8 cellular contexts compared by ENCODE assay signal in the genomic region with DNA sequence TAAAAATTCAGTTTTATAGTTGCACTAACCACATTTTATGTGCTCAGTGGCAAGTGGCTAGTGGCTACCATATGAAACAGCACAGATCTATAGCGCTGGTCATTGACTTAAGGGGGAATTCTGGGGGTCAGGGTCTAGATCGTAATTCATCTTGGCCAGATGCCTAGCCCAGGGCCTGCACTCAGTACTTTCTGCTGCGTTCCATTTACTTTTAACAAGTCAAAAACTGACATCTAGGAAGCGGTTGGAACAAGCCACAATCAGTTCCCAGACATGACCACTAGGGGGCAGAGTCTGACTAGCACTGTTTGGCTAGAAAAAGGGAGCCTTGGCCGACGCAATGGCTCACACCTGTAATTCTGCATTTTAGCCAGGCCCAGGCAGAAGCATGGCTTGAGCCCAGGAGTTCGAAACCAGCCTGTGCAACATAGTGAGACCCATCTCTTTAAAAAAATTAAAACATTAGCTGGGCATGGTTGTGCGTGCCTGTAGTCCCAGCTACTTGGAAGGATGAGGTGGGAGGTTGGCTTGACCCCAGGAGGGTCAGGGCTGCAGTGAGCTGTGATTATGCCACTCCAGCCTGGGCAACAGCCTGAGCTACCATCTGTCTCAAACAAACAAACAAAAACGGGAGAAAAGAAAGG. TPM values are rescaled to one million over a fixed set of nuclear protein-coding genes. Genes with fewer than 3 reads are reported as not detected.
DNase-seq lines count a peak whose midpoint lies in the region; ATAC-seq and TF ChIP-seq lines count a peak whose summit lies in the region.

No MANE protein-coding gene starts in this region.

- POLR2A ChIA-PET in CD4-positive, alpha-beta T cell (lab: Charles Lee), result interaction anchor here (0.7 to 1.6 kb wide), 7 partner anchors 9 to 104 kb away, joined by 3 to 7 read pairs (median 4); a partner anchor contains a TSS
- POLR2A ChIA-PET in PC-3 (lab: Charles Lee; ENCODE audit: unreplicated experiment), result no interaction called here

- no peak overlapping the region for H3K4me3 ChIP-seq in PC-3 (ENCODE audit: low read length)

- H3K27me3 ChIP-seq in CD4-positive, alpha-beta T cell (ENCODE audit: control insufficient read depth, insufficient read depth, low read length), result no peaks in the 10 kb centered on the region
- no peaks in the 10 kb centered on the region for H3K27me3 ChIP-seq in PC-3 (ENCODE audit: low read length)

- peaks cover 7% of the 10 kb centered on the region for H3K4me1 Mint-ChIP-seq in CD4-positive, alpha-beta T cell (ENCODE audit: low read depth)
- peaks cover 40% of the 10 kb centered on the region for H3K4me1 Mint-ChIP-seq in nephron progenitor cell
- peaks cover 6% of the 10 kb centered on the region for H3K4me1 Mint-ChIP-seq in stimulated activated naive CD8-positive, alpha-beta T cell treated with anti-CD3 and anti-CD28 coated beads, Interleukin-15, amount 100 ng/mL, for 72 hours

- H3K79me2 ChIP-seq in PC-3 (ENCODE audit: low read length), result no peaks in the 10 kb centered on the region

- H3K9me3 Mint-ChIP-seq in CD4-positive, alpha-beta T cell, result no peaks in the 10 kb centered on the region
- H3K9me3 Mint-ChIP-seq in nephron progenitor cell, result peaks cover 5% of the 10 kb centered on the region
- H3K9me3 Mint-ChIP-seq in stimulated activated naive CD8-positive, alpha-beta T cell treated with anti-CD3 and anti-CD28 coated beads, Interleukin-15, amount 100 ng/mL, for 72 hours, result no peaks in the 10 kb centered on the region

- no peaks in the 10 kb centered on the region for H3K9me2 ChIP-seq in PC-3 (replicated peaks; ENCODE audit: low read length)

- H3K27me3 Mint-ChIP-seq in CD4-positive, alpha-beta T cell, result no peaks in the 10 kb centered on the region
- peaks cover 6% of the 10 kb centered on the region for H3K27me3 Mint-ChIP-seq in nephron progenitor cell (ENCODE audit: low read depth, poor library complexity)
- no peaks in the 10 kb centered on the region for H3K27me3 Mint-ChIP-seq in stimulated activated naive CD8-positive, alpha-beta T cell treated with anti-CD3 and anti-CD28 coated beads, Interleukin-15, amount 100 ng/mL, for 72 hours

- no peak overlapping the region for H3K4me3 Mint-ChIP-seq in CD4-positive, alpha-beta T cell
- no peak overlapping the region for H3K4me3 Mint-ChIP-seq in nephron progenitor cell
- H3K4me3 Mint-ChIP-seq in stimulated activated naive CD8-positive, alpha-beta T cell treated with anti-CD3 and anti-CD28 coated beads, Interleukin-15, amount 100 ng/mL, for 72 hours, result no peak overlapping the region

- ATAC-seq in CD4-positive, alpha-beta T cell (ENCODE audit: poor library complexity), result peak; percentile 99
- ATAC-seq in GM21526 (IDR thresholded peaks at IDR 0.05; ENCODE audit: low FRiP score, unreplicated experiment) (peak; percentile 72), PC-3 (peak; percentile 94)
- peak; percentile 92 for ATAC-seq in stimulated activated naive CD8-positive, alpha-beta T cell treated with anti-CD3 and anti-CD28 coated beads, Interleukin-15, amount 100 ng/mL, for 72 hours

- TF ChIP-seq CTCF in CD4-positive, alpha-beta T cell (IDR thresholded peaks at IDR 0.05), result peak; percentile 87
- TF ChIP-seq CTCF in PC-3 (conservative IDR thresholded peaks at IDR 0.05; ENCODE audit: low read depth, low read length) (peak; percentile 93), nephron progenitor cell (IDR thresholded peaks at IDR 0.05) (peak; percentile 92)

- BruUV-seq in PC-3 (replicated peaks; lab: Mats Ljungman, UMichigan), result no TSS peak

- no peaks in the 10 kb centered on the region for H3K9me3 ChIP-seq in CD4-positive, alpha-beta T cell (ENCODE audit: control insufficient read depth, low read length)
- H3K9me3 ChIP-seq in PC-3 (ENCODE audit: low read length), result no peaks in the 10 kb centered on the region

- no peaks in the 10 kb centered on the region for H3K4me1 ChIP-seq in PC-3 (ENCODE audit: insufficient read depth, low read length)

- no peaks in the 10 kb centered on the region for H3K36me3 Mint-ChIP-seq in CD4-positive, alpha-beta T cell (ENCODE audit: low read depth)
- no peaks in the 10 kb centered on the region for H3K36me3 Mint-ChIP-seq in nephron progenitor cell (ENCODE audit: low read depth)

- H3K4me2 ChIP-seq in PC-3 (ENCODE audit: low read length), result no peak overlapping the region

- no peak overlapping the region for H3K9ac ChIP-seq in PC-3 (ENCODE audit: low read length)

- no peak overlapping the region for H2AFZ ChIP-seq in PC-3 (ENCODE audit: low read length)

- no peaks in the 10 kb centered on the region for H4K20me1 ChIP-seq in PC-3 (ENCODE audit: low read length)

- peak; percentile 79 to 90 (median 84) for DNase-seq in CD4-positive, alpha-beta T cell
- DNase-seq in Kasumi-1 (lab: John Stamatoyannopoulos, UW) (peak; percentile 66 to 67), PC-3 (peak; percentile 96), activated T-cell treated with anti-CD3 and anti-CD28 coated beads for 24 hours (ENCODE audit: low read depth) (peak; percentile 82), fibroblast of gingiva (ENCODE audit: low read depth) (peak; percentile 59), nephron progenitor cell (peak; percentile 89)
- DNase-seq in stimulated activated naive CD8-positive, alpha-beta T cell treated with anti-CD3 and anti-CD28 coated beads, Interleukin-15, amount 100 ng/mL, for 72 hours, result peak; percentile 88 to 89

- H3K27ac ChIP-seq in CD4-positive, alpha-beta T cell (ENCODE audit: low read depth, low read length), result no peak overlapping the region
- no peak overlapping the region for H3K27ac ChIP-seq in PC-3 (ENCODE audit: low read length)

- H3K27ac Mint-ChIP-seq in CD4-positive, alpha-beta T cell, result peak overlapping the region; percentile 4
- no peak overlapping the region for H3K27ac Mint-ChIP-seq in nephron progenitor cell
- H3K27ac Mint-ChIP-seq in stimulated activated naive CD8-positive, alpha-beta T cell treated with anti-CD3 and anti-CD28 coated beads, Interleukin-15, amount 100 ng/mL, for 72 hours, result peak overlapping the region; percentile 85

- CTCF ChIA-PET in CD4-positive, alpha-beta T cell (lab: Charles Lee), result interaction anchor here (0.5 to 1.5 kb wide), 14 partner anchors 9 to 184 kb away, joined by 3 to 19 read pairs (median 4); a partner anchor contains a TSS
- CTCF ChIA-PET in PC-3 (lab: Charles Lee), result interaction anchor here (0.6 kb wide), 1 partner anchor 116 kb away, joined by 3 read pairs; no protein-coding TSS in a partner anchor

- no peaks in the 10 kb centered on the region for H3K36me3 ChIP-seq in PC-3 (ENCODE audit: low read depth, low read length)

- H3F3A ChIP-seq in PC-3 (ENCODE audit: low read length, unreplicated experiment), result no peaks in the 10 kb centered on the region

- intact Hi-C loops in CD4-positive, alpha-beta T cell (cut with DNase I, micrococcal nuclease), result loop anchor here (1.0 to 2.0 kb wide), 5 partner anchors 9 to 165 kb away; a partner anchor contains a TSS
- intact Hi-C loops in PC-3 (cut with micrococcal nuclease), result loop anchor here (1.0 to 2.0 kb wide), 4 partner anchors 28 to 165 kb away; a partner anchor contains a TSS

RNA-seq across cellular contexts. Expression of a gene that starts 9.0 kb away (rescaled TPM):
- 100 to 1,000 TPM in 1 of 2 experiments, 10 to 100 TPM in 1; 99.2 to 102 TPM for total RNA-seq in CD4-positive, alpha-beta T cell
- 42.8 and 45.0 TPM in 2 replicates for total RNA-seq in PC-3 (2014; rRNA removed)

RNA-seq across cellular contexts. Expression of a gene that starts 31.0 kb away (rescaled TPM):
- 10 to 100 TPM in 1 of 2 experiments, 1 to 10 TPM in 1; 9.2 to 10.6 TPM for total RNA-seq in CD4-positive, alpha-beta T cell
- total RNA-seq in PC-3 (2014; rRNA removed), result 95.5 and 97.7 TPM in 2 replicates

RNA-seq across cellular contexts. Expression of a gene that starts 31.4 kb away (rescaled TPM):
- total RNA-seq in CD4-positive, alpha-beta T cell, result 10 to 100 TPM; 40.2 to 42.5 TPM
- total RNA-seq in PC-3 (2014; rRNA removed), result 272 and 312 TPM in 2 replicates

RNA-seq across cellular contexts. Expression of a gene that starts 40.5 kb away (rescaled TPM):
- 1 to 10 TPM; 1.6 to 1.8 TPM for total RNA-seq in CD4-positive, alpha-beta T cell
- total RNA-seq in PC-3 (2014; rRNA removed), result 0.18 TPM in 1 of 2 replicates, not detected in the other

RNA-seq across cellular contexts. Expression of a gene that starts 55.4 kb away (rescaled TPM):
- total RNA-seq in CD4-positive, alpha-beta T cell, result not detected
- not detected in 2 replicates for total RNA-seq in PC-3 (2014; rRNA removed)
